ENCODE assay signal across 10 cellular contexts in the genomic region with DNA sequence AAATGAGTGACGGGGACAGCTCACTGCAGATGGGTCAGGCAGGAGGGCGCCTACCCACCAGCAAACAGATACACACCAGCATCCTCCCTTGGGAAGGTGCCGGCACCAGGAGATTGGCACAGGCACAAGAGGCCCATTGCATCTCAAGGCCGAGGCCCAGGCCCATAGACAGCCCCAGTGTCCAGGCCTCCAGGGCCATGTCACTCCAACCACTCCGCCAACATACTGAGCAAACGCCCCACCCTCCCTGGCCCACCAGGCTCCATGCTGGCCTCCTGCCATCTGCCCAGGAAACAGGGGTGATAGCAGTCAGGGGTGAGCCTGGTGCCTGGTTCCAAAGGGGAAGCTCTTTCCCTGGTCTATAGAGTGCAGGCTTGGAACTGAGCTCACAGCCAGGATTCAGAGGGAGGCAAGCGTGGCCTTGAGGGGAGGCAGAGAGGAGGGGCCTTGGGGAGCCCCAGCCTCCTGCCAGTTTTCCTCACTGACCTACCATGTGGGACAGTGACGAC. TPM values are rescaled to one million over a fixed set of nuclear protein-coding genes. Genes with fewer than 3 reads are reported as not detected.
DNase-seq lines count a peak whose midpoint lies in the region; ATAC-seq and TF ChIP-seq lines count a peak whose summit lies in the region.
"Had no signal": no experiment of that assay in that cellular context is flagged by ENCODE, and none has a peak within 500 bp of the region (broad histone marks: within the 10 kb centered on the region; RNA-seq: fewer than 3 reads in every experiment).

No MANE protein-coding gene starts in this region.

- peak overlapping the region; percentile 62 to 91 for H3K27ac Mint-ChIP-seq in activated naive CD4-positive, alpha-beta T cell treated with anti-CD3 and anti-CD28 coated beads, Interleukin-2, amount 50 U/mL, for 72 hours

- H3K4me1 ChIP-seq in breast epithelium: peaks cover 8 to 12% of the 10 kb centered on the region in 2 donors
- H3K4me1 ChIP-seq in mammary epithelial cell (ENCODE audit: insufficient read depth, low read length): peaks cover 24% of the 10 kb centered on the region
- peaks cover 76% of the 10 kb centered on the region for H3K4me1 ChIP-seq in mesenchymal stem cell (ENCODE audit: control insufficient read depth, insufficient read depth, low read depth, low read length)
- peaks cover 42 to 51% of the 10 kb centered on the region in 2 donors for H3K4me1 ChIP-seq in thyroid gland

- H3K4me2 ChIP-seq in mammary epithelial cell (ENCODE audit: insufficient read depth, low read depth, low read length) (no peak overlapping the region), mesenchymal stem cell (ENCODE audit: low read length, poor library complexity, severe bottlenecking) (no peak overlapping the region)

- peaks cover 100% of the 10 kb centered on the region for H3K79me2 ChIP-seq in mammary epithelial cell (ENCODE audit: insufficient read depth, low read length)

- H3K36me3 ChIP-seq in breast epithelium (no peaks in the 10 kb centered on the region), mammary epithelial cell (ENCODE audit: insufficient read depth, low read length) (peaks cover 5% of the 10 kb centered on the region), mesenchymal stem cell (ENCODE audit: control insufficient read depth in 1 of 2, insufficient read depth in 2 of 2, low read depth in 1 of 2, low read length in 2 of 2) (peaks cover 28 to 73% of the 10 kb centered on the region in 2 experiments), thyroid gland (no peaks in the 10 kb centered on the region)

- 93% methylated on average over 5 of the region's 8 CpGs for WGBS in mammary epithelial cell (ENCODE audit: low coverage, missing lambda C conversion rate)
- 100% methylated on average over 7 of the region's 8 CpGs for WGBS in mesenchymal stem cell
- WGBS in thyroid gland, 2 donors: 64 to 82% methylated on average over 3 to 4 of the region's 8 CpGs

- H3K9ac ChIP-seq in mammary epithelial cell (ENCODE audit: insufficient read depth, low read length) (no peak overlapping the region), mesenchymal stem cell (ENCODE audit: low read length) (peak overlapping the region; percentile 58)

- H4K8ac ChIP-seq in mesenchymal stem cell (ENCODE audit: low read length): no peak overlapping the region

- no peak for TF ChIP-seq CTCF in breast epithelium (IDR thresholded peaks at IDR 0.05)
- TF ChIP-seq CTCF in mammary epithelial cell (conservative IDR thresholded peaks at IDR 0.05 in 1 of 2, IDR thresholded peaks at IDR 0.05 in 1 of 2; ENCODE audit: extremely low read depth in 1 of 2, insufficient read depth in 1 of 2, low read depth in 1 of 2, low read length in 2 of 2): no peak
- TF ChIP-seq CTCF in thyroid gland (IDR thresholded peaks at IDR 0.05): no peak

- H3K9me3 ChIP-seq in breast epithelium (no peaks in the 10 kb centered on the region), mammary epithelial cell (replicated peaks; ENCODE audit: insufficient read depth, low read length) (no peaks in the 10 kb centered on the region), mesenchymal stem cell (ENCODE audit: control insufficient read depth, low read length) (no peaks in the 10 kb centered on the region), thyroid gland (no peaks in the 10 kb centered on the region)

- in situ Hi-C loops in mammary epithelial cell (cut with MboI; ENCODE audit: low sequenced_read_pairs in 2 of 2): no loop called here

- H4K20me1 ChIP-seq in mammary epithelial cell (ENCODE audit: insufficient read depth, low read length): peaks cover 3% of the 10 kb centered on the region

- no TSS peak for BruUV-seq in mammary epithelial cell (replicated peaks; lab: Mats Ljungman, UMichigan)

- dilution Hi-C loops in mammary epithelial cell (cut with HindIII; ENCODE audit: low sequenced_read_pairs): no loop called here

- ATAC-seq in activated naive CD4-positive, alpha-beta T cell treated with anti-CD3 and anti-CD28 coated beads, Interleukin-2, amount 50 U/mL, for 72 hours: no peak
- ATAC-seq in GM21515 (IDR thresholded peaks at IDR 0.05; ENCODE audit: unreplicated experiment): no peak

- H2BK120ac ChIP-seq in mesenchymal stem cell (ENCODE audit: low read depth, low read length): no peak overlapping the region

- no peak overlapping the region for H3K14ac ChIP-seq in mesenchymal stem cell (ENCODE audit: low read length in 2 of 2)

- H4K91ac ChIP-seq in mesenchymal stem cell (ENCODE audit: low read length): no peak overlapping the region

- no peaks in the 10 kb centered on the region for H3K27me3 ChIP-seq in breast epithelium
- no peaks in the 10 kb centered on the region for H3K27me3 ChIP-seq in mammary epithelial cell (ENCODE audit: insufficient read depth, low read length)
- no peaks in the 10 kb centered on the region for H3K27me3 ChIP-seq in mesenchymal stem cell (ENCODE audit: control insufficient read depth in 1 of 2, insufficient read depth in 1 of 2, low read length in 2 of 2)
- H3K27me3 ChIP-seq in thyroid gland: no peaks in the 10 kb centered on the region

- intact Hi-C loops in breast epithelium (cut with DNase I; ENCODE audit: low total_unique reads) (no loop called here), mammary epithelial cell (cut with micrococcal nuclease) (no loop called here), thyroid gland (cut with DNase I) (loop anchor here (10.0 kb wide), 1 partner anchor 182 kb away; no protein-coding TSS in a partner anchor)

- peak overlapping the region in 1 of 3 donors; percentile 30 for H3K4me3 ChIP-seq in breast epithelium
- H3K4me3 ChIP-seq in mammary epithelial cell (replicated peaks in 1 of 3; ENCODE audit: insufficient read depth in 1 of 3, low read depth in 2 of 3, low read length in 3 of 3): no peak overlapping the region
- no peak overlapping the region for H3K4me3 ChIP-seq in mesenchymal stem cell (ENCODE audit: insufficient read depth in 1 of 2, low read depth in 1 of 2, low read length in 2 of 2)
- H3K4me3 ChIP-seq in thyroid gland (replicated peaks in 1 of 3): no peak overlapping the region

- H2BK12ac ChIP-seq in mesenchymal stem cell (ENCODE audit: low read length in 2 of 2): peak overlapping the region in 1 of 2 experiments; percentile 14

- CTCF ChIA-PET in mammary epithelial cell (lab: Charles Lee; ENCODE audit: low non-redundant PET): interaction anchor here (0.5 kb wide), 1 partner anchor 342 kb away, joined by 3 read pairs; no protein-coding TSS in a partner anchor

- H3K9me3 Mint-ChIP-seq in activated naive CD4-positive, alpha-beta T cell treated with anti-CD3 and anti-CD28 coated beads, Interleukin-2, amount 50 U/mL, for 72 hours: no peaks in the 10 kb centered on the region

- no peak overlapping the region for H3K4ac ChIP-seq in mesenchymal stem cell (ENCODE audit: low read depth in 1 of 2, low read length in 2 of 2)

- H3K27ac ChIP-seq in breast epithelium: peak overlapping the region; percentile 57 to 94
- H3K27ac ChIP-seq in mammary epithelial cell (ENCODE audit: insufficient read depth, low read depth, low read length): no peak overlapping the region
- no peak overlapping the region for H3K27ac ChIP-seq in mesenchymal stem cell (ENCODE audit: low read length, poor library complexity, severe bottlenecking)
- H3K27ac ChIP-seq in thyroid gland: peak overlapping the region; percentile 6 to 85 (median 72)

- no peak overlapping the region for H2BK5ac ChIP-seq in mesenchymal stem cell (ENCODE audit: low read depth, low read length, poor library complexity, severe bottlenecking)

- peaks cover 7% of the 10 kb centered on the region for H3K79me1 ChIP-seq in mesenchymal stem cell (replicated peaks; ENCODE audit: low read length, poor library complexity, severe bottlenecking)

- TF ChIP-seq POLR2A in breast epithelium (IDR thresholded peaks at IDR 0.05): no peak
- no peak for TF ChIP-seq POLR2A in thyroid gland (IDR thresholded peaks at IDR 0.05)

- H2AFZ ChIP-seq in mammary epithelial cell (ENCODE audit: low read depth, low read length) (no peak overlapping the region), mesenchymal stem cell (ENCODE audit: low read depth, low read length) (no peak overlapping the region)

- H3K23ac ChIP-seq in mesenchymal stem cell (ENCODE audit: low read length in 2 of 2): no peak overlapping the region

- peaks cover 0 to 4% of the 10 kb centered on the region in 2 donors for H3K36me3 Mint-ChIP-seq in activated naive CD4-positive, alpha-beta T cell treated with anti-CD3 and anti-CD28 coated beads, Interleukin-2, amount 50 U/mL, for 72 hours

- DNase-seq in breast epithelium (ENCODE audit: low spot score in 2 of 2): no peak
- DNase-seq in mammary epithelial cell: no peak
- DNase-seq in activated naive CD4-positive, alpha-beta T cell treated with anti-CD3 and anti-CD28 coated beads, Interleukin-2, amount 50 U/mL, for 72 hours (ENCODE audit: low spot score in 2 of 2): no peak
- no peak for DNase-seq in mesenchymal stem cell
- no peak for DNase-seq in thyroid gland
- no peak for DNase-seq in NCI-H146 (lab: John Stamatoyannopoulos, UW)
- DNase-seq in NAMALWA (ENCODE audit: low spot score): no peak
- DNase-seq: activated T-cell treated with anti-CD3 and anti-CD28 coated beads for 4 hours; effector memory CD4-positive, alpha-beta T cell had no signal

- no peak overlapping the region for H3K18ac ChIP-seq in mesenchymal stem cell (ENCODE audit: low read depth in 1 of 2, low read length in 2 of 2)

- no peak overlapping the region for H2AK5ac ChIP-seq in mesenchymal stem cell (ENCODE audit: low read length, severe bottlenecking)

- no peak overlapping the region for H2BK15ac ChIP-seq in mesenchymal stem cell (ENCODE audit: low read depth, poor library complexity, severe bottlenecking)

RNA-seq across cellular contexts. Expression of gene PISD, which starts 34.7 kb away (rescaled TPM):
- total RNA-seq in breast epithelium (10 to 100 TPM; 49.6 to 58.7 (median 57.0) TPM), mammary epithelial cell (10 to 100 TPM; 53.7 to 67.8 TPM), thyroid gland (10 to 100 TPM; 34.5 to 59.0 (median 42.5) TPM)
- 31.7 TPM for polyA plus RNA-seq in mammary epithelial cell
- 32.4 TPM for polyA minus RNA-seq in mammary epithelial cell
- 10 to 100 TPM; 36.8 to 41.9 TPM for total RNA-seq in activated naive CD4-positive, alpha-beta T cell treated with anti-CD3 and anti-CD28 coated beads, Interleukin-2, amount 50 U/mL, for 72 hours
- polyA plus RNA-seq in mesenchymal stem cell (2013, experiment 1 of 2): 31.5 TPM
- polyA plus RNA-seq in mesenchymal stem cell (2013, experiment 2 of 2): 31.2 TPM

Comparison
In these comparisons a context has a peak if more than half of its experiments do, and no peak if none do; other contexts are left out.
1. H3K27ac ChIP-seq: peak in breast epithelium (2 of 2) and thyroid gland (3 of 3); none in mammary epithelial cell (single experiment) and mesenchymal stem cell (single experiment).